Comparison of ENCODE assay signal across 13 cellular contexts in genomic region chr14:71610149-71610548, GRCh38.
"Had no signal": no experiment of that assay in that cellular context is flagged by ENCODE, and none has a peak within 500 bp of the region (broad histone marks: within the 10 kb centered on the region; RNA-seq: fewer than 3 reads in every experiment).

No MANE protein-coding gene starts in this region.

- ATAC-seq: activated CD4-positive, CD25-positive, alpha-beta regulatory T cell treated with anti-CD3 and anti-CD28 coated beads, Interleukin-2, amount 50 U/mL, for 24 hours; activated T-cell treated with anti-CD3 and anti-CD28 coated beads, Interleukin-2, amount 50 U/mL, for 72 hours; gastrocnemius medialis; left lung; natural killer cell treated with Interleukin-12 subunit alpha and Interleukin-12 subunit beta and Interleukin-15 and Interleukin-18, amount 100 ng/mL, for 72 hours; stimulated activated naive CD8-positive, alpha-beta T cell treated with anti-CD3 and anti-CD28 coated beads, Interleukin-15, amount 100 ng/mL, for 72 hours had no signal

- H3K27me3 ChIP-seq: breast epithelium, esophagus muscularis mucosa, gastrocnemius medialis, left lung, testis had no signal

- H3K27ac ChIP-seq: breast epithelium, esophagus muscularis mucosa, gastrocnemius medialis, left lung, testis had no signal

- H3K4me3 ChIP-seq: breast epithelium, esophagus muscularis mucosa, gastrocnemius medialis, left lung, testis had no signal

- H3K36me3 ChIP-seq: breast epithelium, esophagus muscularis mucosa, gastrocnemius medialis, left lung had no signal

- DNase-seq: activated CD4-positive, alpha-beta T cell treated with anti-CD3 and anti-CD28 coated beads, Interleukin-2, amount 50 U/mL, for 48 hours; activated naive CD8-positive, alpha-beta T cell treated with anti-CD3 and anti-CD28 coated beads, Interleukin-2, amount 10 ng/mL, durations not matched to agents 7 days and 5 days; activated T-cell treated with anti-CD3 and anti-CD28 coated beads, Interleukin-2, amount 50 U/mL, for 72 hours; aorta; gastrocnemius medialis; left lung; stimulated activated CD4-positive, alpha-beta T cell treated with anti-CD3 and anti-CD28 coated beads, Interleukin-4, amount 100 ng/mL, for 1 hour; stimulated activated naive CD8-positive, alpha-beta T cell treated with anti-CD3 and anti-CD28 coated beads, Interleukin-15, amount 100 ng/mL, for 72 hours; testis had no signal

- H3K4me1 ChIP-seq: breast epithelium, gastrocnemius medialis, left lung had no signal

- H3K9me3 ChIP-seq: breast epithelium, esophagus muscularis mucosa, gastrocnemius medialis, left lung, testis had no signal
